ENCODE assay signal across 9 cellular contexts in genomic region chr2:18883626-18884456, GRCh38.
A peak's percentile ranks its signal among the peaks of the same experiment; 100 is the strongest.
DNase-seq lines count a peak whose midpoint lies in the region; ATAC-seq and TF ChIP-seq lines count a peak whose summit lies in the region.
"Had no signal": no experiment of that assay in that cellular context is flagged by ENCODE, and none has a peak within 500 bp of the region (broad histone marks: within the 10 kb centered on the region; RNA-seq: fewer than 3 reads in every experiment).

No MANE protein-coding gene starts in this region.

- WGBS in body of pancreas, 2 donors, result 43 to 46% methylated on average over 3 of the region's 3 CpGs

- no peak overlapping the region for H3K27ac Mint-ChIP-seq in neural progenitor cell
- H3K27ac Mint-ChIP-seq: memory B cell had no signal

- no peaks in the 10 kb centered on the region for H3F3A ChIP-seq in neural progenitor cell (ENCODE audit: low read depth)

- H3K36me3 ChIP-seq in body of pancreas (replicated peaks in 1 of 2; ENCODE audit: insufficient read depth in 1 of 2, low read depth in 2 of 2), result no peaks in the 10 kb centered on the region
- H3K36me3 ChIP-seq in neural progenitor cell, result no peaks in the 10 kb centered on the region

- H3K27me3 Mint-ChIP-seq in neural progenitor cell (ENCODE audit: insufficient read depth, low read depth), result no peaks in the 10 kb centered on the region
- H3K27me3 Mint-ChIP-seq: memory B cell had no signal

- peak; percentile 18 for DNase-seq in DMS 273 (lab: John Stamatoyannopoulos, UW; ENCODE audit: unreplicated experiment)
- DNase-seq in DMS 273 treated with DMSO at 0.1 percent for 48 hours (lab: John Stamatoyannopoulos, UW), result no peak
- peak; percentile 7 for DNase-seq in Jurkat, Clone E6-1 (ENCODE audit: low read depth, low spot score)
- peak; percentile 20 to 50 (median 38) for DNase-seq in body of pancreas
- peak; percentile 11 for DNase-seq in neural progenitor cell (ENCODE audit: low spot score)
- DNase-seq in T-helper 1 cell, result no peak
- no peak for DNase-seq in NCI-H1930 (lab: John Stamatoyannopoulos, UW)
- DNase-seq in SK-N-DZ (ENCODE audit: low spot score), result no peak

- H3K36me3 Mint-ChIP-seq in neural progenitor cell, result no peaks in the 10 kb centered on the region

- H3K9me3 Mint-ChIP-seq in neural progenitor cell, result peaks cover 2% of the 10 kb centered on the region
- H3K9me3 Mint-ChIP-seq: memory B cell had no signal

- H3K27ac ChIP-seq in body of pancreas (no peak overlapping the region), neural progenitor cell (no peak overlapping the region)

- intact Hi-C loops in body of pancreas (cut with DNase I), result no loop called here

- H3K9me3 ChIP-seq in body of pancreas (no peaks in the 10 kb centered on the region), neural progenitor cell (ENCODE audit: low read depth) (no peaks in the 10 kb centered on the region)

- no peaks in the 10 kb centered on the region for H3K27me3 ChIP-seq in body of pancreas
- H3K27me3 ChIP-seq in neural progenitor cell, result no peaks in the 10 kb centered on the region

- no peak overlapping the region for H3K4me2 ChIP-seq in neural progenitor cell

- no peak overlapping the region for H3K4me3 Mint-ChIP-seq in neural progenitor cell
- H3K4me3 Mint-ChIP-seq: memory B cell had no signal

- H3K79me2 ChIP-seq in neural progenitor cell (ENCODE audit: low read depth), result no peaks in the 10 kb centered on the region

- no peaks in the 10 kb centered on the region for H3K4me1 Mint-ChIP-seq in neural progenitor cell
- H3K4me1 Mint-ChIP-seq: memory B cell had no signal

- H3K9ac ChIP-seq in neural progenitor cell, result no peak overlapping the region

- no peak for TF ChIP-seq POLR2A in body of pancreas (IDR thresholded peaks at IDR 0.05)

- ATAC-seq in body of pancreas, result no peak

- no peak overlapping the region for H3K4me3 ChIP-seq in Jurkat, Clone E6-1 (ENCODE audit: low read length)
- no peak overlapping the region for H3K4me3 ChIP-seq in body of pancreas
- H3K4me3 ChIP-seq in neural progenitor cell, result no peak overlapping the region

- H4K20me1 ChIP-seq in neural progenitor cell (ENCODE audit: low read depth), result no peaks in the 10 kb centered on the region

- no peak overlapping the region for H2AFZ ChIP-seq in neural progenitor cell (replicated peaks)

- TF ChIP-seq CTCF in body of pancreas (IDR thresholded peaks at IDR 0.05) (peak; percentile 11 to 61 (median 49)), neural progenitor cell (IDR thresholded peaks at IDR 0.05) (peak; percentile 47)

- H3K4me1 ChIP-seq in body of pancreas, result no peaks in the 10 kb centered on the region
- H3K4me1 ChIP-seq in neural progenitor cell, result no peaks in the 10 kb centered on the region

Comparison
In these comparisons a context has a peak if more than half of its experiments do, and no peak if none do; other contexts are left out.
1. DNase-seq: peak in DMS 273 (single experiment), Jurkat, Clone E6-1 (single experiment), body of pancreas (4 of 4) and neural progenitor cell (single experiment); none in DMS 273 treated with DMSO at 0.1 percent for 48 hours (single experiment), T-helper 1 cell (0 of 5), NCI-H1930 (0 of 2) and SK-N-DZ (single experiment).